ENCODE assay signal across 8 cellular contexts in genomic region chr7:156892086-156892800, GRCh38. TPM values are rescaled to one million over a fixed set of nuclear protein-coding genes. Genes with fewer than 3 reads are reported as not detected.
A peak's percentile ranks its signal among the peaks of the same experiment; 100 is the strongest.
DNase-seq lines count a peak whose midpoint lies in the region; ATAC-seq and TF ChIP-seq lines count a peak whose summit lies in the region.

No MANE protein-coding gene starts in this region.

- peak overlapping the region; percentile 85 for H3K4me3 Mint-ChIP-seq in activated naive CD4-positive, alpha-beta T cell treated with anti-CD3 and anti-CD28 coated beads, Interleukin-2, amount 10 ng/mL, durations not matched to agents 7 days and 5 days

- no peaks in the 10 kb centered on the region for H3K9me3 ChIP-seq in heart left ventricle
- H3K9me3 ChIP-seq in aorta (ENCODE audit: control insufficient read depth, low read length) = no peaks in the 10 kb centered on the region

- no peaks in the 10 kb centered on the region for H3K9me3 Mint-ChIP-seq in activated naive CD4-positive, alpha-beta T cell treated with anti-CD3 and anti-CD28 coated beads, Interleukin-2, amount 10 ng/mL, durations not matched to agents 7 days and 5 days

- H3K4me1 ChIP-seq in heart left ventricle (peaks cover 0 to 39% (median 27%) of the 10 kb centered on the region in 12 donors), aorta (ENCODE audit: control insufficient read depth in 1 of 2, insufficient read depth in 2 of 2, low read length in 2 of 2) (no peaks in the 10 kb centered on the region)

- H3K36me3 ChIP-seq in heart left ventricle (no peaks in the 10 kb centered on the region), aorta (ENCODE audit: control insufficient read depth in 1 of 2, insufficient read depth in 2 of 2, low read length in 1 of 2) (no peaks in the 10 kb centered on the region)

- peak; percentile 61 for DNase-seq in AG20443 (ENCODE audit: low spot score)
- DNase-seq in GM19238 (ENCODE audit: insufficient read length, low spot score) = peak; percentile 40
- peak; percentile 34 for DNase-seq in RWPE1 (ENCODE audit: low spot score)
- peak; percentile 82 for DNase-seq in activated naive CD4-positive, alpha-beta T cell treated with anti-CD3 and anti-CD28 coated beads, Interleukin-2, amount 10 ng/mL, durations not matched to agents 7 days and 5 days
- peak; percentile 62 to 81 (median 68) for DNase-seq in heart left ventricle
- no peak for DNase-seq in retinal pigment epithelial cell (ENCODE audit: low read depth)
- DNase-seq in aorta = peak; percentile 64 to 87

- 0 to 2% (median 1%) methylated on average over 7 to 55 of the region's 57 CpGs for WGBS in heart left ventricle, 4 donors
- WGBS in aorta, 2 donors = 1% methylated on average over 36 to 56 of the region's 57 CpGs

- ATAC-seq in HG03432 (IDR thresholded peaks at IDR 0.05; ENCODE audit: unreplicated experiment) = peak; percentile 35
- peak in 2 of 4 donors; percentile 32 to 39 for ATAC-seq in heart left ventricle
- peak; percentile 31 for ATAC-seq in aorta (ENCODE audit: low FRiP score)

- H3K4me3 ChIP-seq in heart left ventricle = peak overlapping the region; percentile 60 to 99 (median 86)
- H3K4me3 ChIP-seq in retinal pigment epithelial cell (ENCODE audit: low read length) = peak overlapping the region; percentile 64
- H3K4me3 ChIP-seq in aorta (ENCODE audit: low read length in 2 of 2) = peak overlapping the region; percentile 72 to 96

- H3K4me1 Mint-ChIP-seq in activated naive CD4-positive, alpha-beta T cell treated with anti-CD3 and anti-CD28 coated beads, Interleukin-2, amount 10 ng/mL, durations not matched to agents 7 days and 5 days = peaks cover 50% of the 10 kb centered on the region

- intact Hi-C loops in heart left ventricle (cut with DNase I) = loop anchor here in 3 of 10 donors (5.0 to 10.0 kb wide), 4 partner anchors 50 to 363 kb away; partner anchors contain the start of gene NOM1 (in 1 of the 3)
- intact Hi-C loops in aorta (cut with DNase I) = loop anchor here in 1 of 2 donors (5.0 kb wide), 2 partner anchors 55 to 245 kb away; partner anchors contain the start of genes NOM1 and UBE3C

- H3K27ac Mint-ChIP-seq in activated naive CD4-positive, alpha-beta T cell treated with anti-CD3 and anti-CD28 coated beads, Interleukin-2, amount 10 ng/mL, durations not matched to agents 7 days and 5 days = peak overlapping the region; percentile 90

- CTCF ChIA-PET in RWPE1 (lab: Yijun Ruan, JAX) = interaction anchor here (0.8 kb wide), 1 partner anchor 247 kb away, joined by 3 read pairs; no protein-coding TSS in a partner anchor
- CTCF ChIA-PET in activated naive CD4-positive, alpha-beta T cell treated with anti-CD3 and anti-CD28 coated beads, Interleukin-2, amount 10 ng/mL, durations not matched to agents 7 days and 5 days (lab: Charles Lee) = interaction anchor here (0.5 to 1.1 kb wide), 2 partner anchors 42 to 1256 kb away, joined by 3 to 4 read pairs; no protein-coding TSS in a partner anchor

- H3K27me3 ChIP-seq in heart left ventricle (no peaks in the 10 kb centered on the region), aorta (ENCODE audit: control insufficient read depth in 1 of 2, insufficient read depth in 2 of 2, low read length in 1 of 2) (no peaks in the 10 kb centered on the region)

- POLR2A ChIA-PET in RWPE1 (lab: Yijun Ruan, JAX; ENCODE audit: low non-redundant PET) = no interaction called here

- TF ChIP-seq POLR2A in heart left ventricle (IDR thresholded peaks at IDR 0.05) = no peak

- H3K27ac ChIP-seq in RWPE1 (peak overlapping the region; percentile 93), heart left ventricle (peak overlapping the region; percentile 83 to 96 (median 94)), aorta (ENCODE audit: low read depth in 1 of 2, low read length in 2 of 2) (no peak overlapping the region)

- TF ChIP-seq CTCF in RWPE1 (conservative IDR thresholded peaks at IDR 0.05; ENCODE audit: low read depth) (no peak), heart left ventricle (IDR thresholded peaks at IDR 0.05) (no peak), retinal pigment epithelial cell (conservative IDR thresholded peaks at IDR 0.05; ENCODE audit: low read depth, low read length) (no peak)

- H3K36me3 Mint-ChIP-seq in activated naive CD4-positive, alpha-beta T cell treated with anti-CD3 and anti-CD28 coated beads, Interleukin-2, amount 10 ng/mL, durations not matched to agents 7 days and 5 days = peaks cover 9% of the 10 kb centered on the region

- H3K27me3 Mint-ChIP-seq in activated naive CD4-positive, alpha-beta T cell treated with anti-CD3 and anti-CD28 coated beads, Interleukin-2, amount 10 ng/mL, durations not matched to agents 7 days and 5 days = no peaks in the 10 kb centered on the region

RNA-seq across cellular contexts. Expression of gene LMBR1, which starts 0.7 kb away (rescaled TPM):
- total RNA-seq in heart left ventricle (10 to 100 TPM; 25.6 to 51.9 (median 38.7) TPM), aorta (10 to 100 TPM; 63.1 to 63.8 TPM)
- polyA plus RNA-seq in heart left ventricle (10 to 100 TPM in 1 of 2 donors, 1 to 10 TPM in 1; 5.8 to 25.6 TPM), aorta (10 to 100 TPM in 1 of 2 donors, 1 to 10 TPM in 1; 9.5 to 10.0 TPM)

RNA-seq across cellular contexts. Expression of gene NOM1, which starts 57.3 kb away (rescaled TPM):
- 10 to 100 TPM in 3 of 9 donors, 1 to 10 TPM in 6; 6.0 to 12.2 (median 9.1) TPM for total RNA-seq in heart left ventricle
- polyA plus RNA-seq in heart left ventricle = 1 to 10 TPM; 6.6 to 9.0 TPM
- total RNA-seq in aorta = 10 to 100 TPM; 19.4 to 23.5 TPM
- polyA plus RNA-seq in aorta = 10 to 100 TPM in 1 of 2 donors, 1 to 10 TPM in 1; 4.6 to 10.3 TPM

Comparison
In these comparisons a context has a peak if more than half of its experiments do, and no peak if none do; other contexts are left out.
1. H3K27ac ChIP-seq: peak in RWPE1 (single experiment) and heart left ventricle (12 of 12); none in aorta (0 of 2).
2. Peak in every context shown above with its lines, with median percentiles within 50 percentile points of each other: H3K4me3 ChIP-seq.